In genomic region chr12:4648099-4648498, GRCh38 we compare ENCODE assay signal across 1 cellular context.
TF ChIP-seq lines count a peak whose summit lies in the region.

No MANE protein-coding gene starts in this region.

TF ChIP-seq in endothelial cell of umbilical vein, 7 proteins besides CTCF, POLR2A, EP300 and RAD21 (continued from another document):
- no peak for TF ChIP-seq GATA2 (IDR thresholded peaks at IDR 0.05; ENCODE audit: insufficient read depth, insufficient read length, low read depth, low read length)
- TF ChIP-seq POLR2AphosphoS5 (IDR thresholded peaks at IDR 0.05; ENCODE audit: insufficient read depth, low read depth, low read length) = no peak
- no peak for TF ChIP-seq EZH2 (IDR thresholded peaks at IDR 0.05; ENCODE audit: borderline replicate concordance, low read depth, low read length, severe bottlenecking)
- TF ChIP-seq JUN (IDR thresholded peaks at IDR 0.05; ENCODE audit: borderline replicate concordance, insufficient read depth, insufficient read length, low read depth) = no peak
